26 cellular contexts compared by ENCODE assay signal in the genomic region with DNA sequence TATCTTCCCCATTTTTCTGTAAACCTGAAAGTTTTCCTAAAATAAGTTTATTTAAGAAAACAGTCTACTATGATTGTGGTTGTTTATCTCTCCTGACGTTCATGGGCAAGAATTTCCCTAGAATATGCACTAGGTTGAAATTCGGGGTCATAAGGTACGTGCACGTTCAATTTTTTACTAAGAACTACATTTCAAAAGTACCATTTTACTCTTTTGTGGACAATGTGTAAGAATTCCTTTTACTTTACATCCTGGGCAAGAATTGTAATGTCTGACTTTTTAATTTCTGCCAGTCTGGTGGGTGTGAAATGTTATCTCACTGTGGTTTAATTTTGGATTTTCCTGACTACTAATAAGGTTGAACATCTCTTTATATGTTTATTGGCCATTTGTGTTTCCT. TPM values are rescaled to one million over a fixed set of nuclear protein-coding genes. Genes with fewer than 3 reads are reported as not detected.
DNase-seq lines count a peak whose midpoint lies in the region; ATAC-seq and TF ChIP-seq lines count a peak whose summit lies in the region.
"Had no signal": no experiment of that assay in that cellular context is flagged by ENCODE, and none has a peak within 500 bp of the region (broad histone marks: within the 10 kb centered on the region; RNA-seq: fewer than 3 reads in every experiment).

No MANE protein-coding gene starts in this region.

- peaks cover 27% of the 10 kb centered on the region for H3K27me3 Mint-ChIP-seq in T-helper 2 cell treated with Interferon-gamma antibody and Interleukin-4, amounts not matched to agents 5 μg/mL and 100 μg/mL, for 36 hours (ENCODE audit: low read depth)
- peaks cover 47% of the 10 kb centered on the region for H3K27me3 Mint-ChIP-seq in activated T-cell treated with anti-CD3 and anti-CD28 coated beads, Interleukin-2, amount 50 U/mL, for 72 hours (ENCODE audit: low read depth)
- peaks cover 44% of the 10 kb centered on the region for H3K27me3 Mint-ChIP-seq in stimulated activated naive CD8-positive, alpha-beta T cell treated with anti-CD3 and anti-CD28 coated beads, Interleukin-15, amount 100 ng/mL, for 72 hours

- no peaks in the 10 kb centered on the region for H3K9me3 ChIP-seq in tibial nerve
- H3K9me3 ChIP-seq: A549; BE2C; BLaER1 treated with 17β-estradiol and CSF1 and Interleukin-3, amounts not matched to agents 10 nM and 100 nM had no signal

- ATAC-seq in activated T-cell treated with anti-CD3 and anti-CD28 coated beads, Interleukin-2, amount 50 U/mL, for 72 hours (replicated peaks in 1 of 2): no peak
- peak; percentile 44 for ATAC-seq in stimulated activated naive CD8-positive, alpha-beta T cell treated with anti-CD3 and anti-CD28 coated beads, Interleukin-15, amount 100 ng/mL, for 72 hours
- ATAC-seq in stimulated activated naive CD8-positive, alpha-beta T cell treated with anti-CD3 and anti-CD28 coated beads, Interleukin-15, Interleukin-2, amounts not matched to agents 100 U/mL and 50 U/mL, for 24 hours: no peak
- ATAC-seq: GM23338, HCT116 had no signal

- H3K4me3 ChIP-seq in tibial nerve: no peak overlapping the region
- H3K4me3 ChIP-seq: A549; BLaER1 treated with 17β-estradiol and CSF1 and Interleukin-3, amounts not matched to agents 10 nM and 100 nM; GM23338 had no signal

- peak overlapping the region; percentile 21 for H3K4me3 Mint-ChIP-seq in T-helper 2 cell treated with Interferon-gamma antibody and Interleukin-4, amounts not matched to agents 5 μg/mL and 100 μg/mL, for 36 hours
- peak overlapping the region in 1 of 2 donors; percentile 58 for H3K4me3 Mint-ChIP-seq in activated T-cell treated with anti-CD3 and anti-CD28 coated beads, Interleukin-2, amount 50 U/mL, for 72 hours
- peak overlapping the region in 1 of 2 donors; percentile 42 for H3K4me3 Mint-ChIP-seq in stimulated activated naive CD8-positive, alpha-beta T cell treated with anti-CD3 and anti-CD28 coated beads, Interleukin-15, amount 100 ng/mL, for 72 hours
- H3K4me3 Mint-ChIP-seq: CD4-positive, alpha-beta T cell; CD8-positive, alpha-beta memory T cell; GM23338; H9 had no signal

- H3K27ac Mint-ChIP-seq in T-helper 2 cell treated with Interferon-gamma antibody and Interleukin-4, amounts not matched to agents 5 μg/mL and 100 μg/mL, for 36 hours: peak overlapping the region; percentile 63
- peak overlapping the region; percentile 78 for H3K27ac Mint-ChIP-seq in activated T-cell treated with anti-CD3 and anti-CD28 coated beads, Interleukin-2, amount 50 U/mL, for 72 hours
- no peak overlapping the region for H3K27ac Mint-ChIP-seq in stimulated activated naive CD8-positive, alpha-beta T cell treated with anti-CD3 and anti-CD28 coated beads, Interleukin-15, amount 100 ng/mL, for 72 hours
- H3K27ac Mint-ChIP-seq: CD14-positive monocyte; CD4-positive, alpha-beta T cell; CD8-positive, alpha-beta memory T cell; GM23338; H9 had no signal

- no peak for DNase-seq in T-helper 2 cell treated with Interferon-gamma antibody and Interleukin-4, amounts not matched to agents 5 μg/mL and 100 μg/mL, for 36 hours (ENCODE audit: low spot score)
- no peak for DNase-seq in T-helper 2 cell
- DNase-seq in activated T-cell treated with anti-CD3 and anti-CD28 coated beads, Interleukin-2, amount 50 U/mL, for 72 hours: no peak
- DNase-seq in activated T-cell treated with anti-CD3 and anti-CD28 coated beads, Interleukin-2, amount 50 U/mL, for 48 hours: no peak
- no peak for DNase-seq in stimulated activated naive CD8-positive, alpha-beta T cell treated with anti-CD3 and anti-CD28 coated beads, Interleukin-15, amount 100 ng/mL, for 72 hours
- DNase-seq in stimulated activated naive CD8-positive, alpha-beta T cell treated with anti-CD3 and anti-CD28 coated beads, Interleukin-15, Interleukin-2, amounts not matched to agents 100 U/mL and 50 U/mL, for 24 hours: no peak
- no peak for DNase-seq in tibial nerve (ENCODE audit: low spot score in 2 of 2)
- DNase-seq: 8988T; ACHN; AML-193; BE2C; CD4-positive, alpha-beta T cell; CD8-positive, alpha-beta memory T cell; DMS 273 treated with DMSO at 0.1 percent for 48 hours; DMS53; DMS79 treated with DMSO at 0.1 percent for 48 hours; GF-D8; H9 had no signal

- TF ChIP-seq CTCF in tibial nerve (IDR thresholded peaks at IDR 0.05): no peak

- H3K4me1 ChIP-seq in tibial nerve: peaks cover 0 to 4% (median 0%) of the 10 kb centered on the region in 4 donors
- H3K4me1 ChIP-seq: A549, BE2C had no signal

- TF ChIP-seq EP300 in tibial nerve (IDR thresholded peaks at IDR 0.05): no peak

- 85 to 89% methylated on average over 4 of the region's 4 CpGs for WGBS in tibial nerve, 2 donors

- H3K36me3 ChIP-seq in tibial nerve: no peaks in the 10 kb centered on the region
- H3K36me3 ChIP-seq: BE2C; BLaER1 treated with 17β-estradiol and CSF1 and Interleukin-3, amounts not matched to agents 10 nM and 100 nM had no signal

- H3K27ac ChIP-seq in tibial nerve: no peak overlapping the region
- H3K27ac ChIP-seq: A549; BLaER1 treated with 17β-estradiol and CSF1 and Interleukin-3, amounts not matched to agents 10 nM and 100 nM had no signal

- no peaks in the 10 kb centered on the region for H3K27me3 ChIP-seq in tibial nerve
- H3K27me3 ChIP-seq: BE2C; BLaER1 treated with 17β-estradiol and CSF1 and Interleukin-3, amounts not matched to agents 10 nM and 100 nM had no signal

- H3K36me3 Mint-ChIP-seq in T-helper 2 cell treated with Interferon-gamma antibody and Interleukin-4, amounts not matched to agents 5 μg/mL and 100 μg/mL, for 36 hours (ENCODE audit: low read depth): no peaks in the 10 kb centered on the region
- no peaks in the 10 kb centered on the region for H3K36me3 Mint-ChIP-seq in activated T-cell treated with anti-CD3 and anti-CD28 coated beads, Interleukin-2, amount 50 U/mL, for 72 hours (ENCODE audit: insufficient read depth in 2 of 2)
- H3K36me3 Mint-ChIP-seq: CD14-positive monocyte; CD8-positive, alpha-beta memory T cell had no signal

- no peak for TF ChIP-seq POLR2A in tibial nerve (IDR thresholded peaks at IDR 0.05)

- H3K4me1 Mint-ChIP-seq in T-helper 2 cell treated with Interferon-gamma antibody and Interleukin-4, amounts not matched to agents 5 μg/mL and 100 μg/mL, for 36 hours (ENCODE audit: low read depth): peaks cover 42% of the 10 kb centered on the region
- peaks cover 43% of the 10 kb centered on the region for H3K4me1 Mint-ChIP-seq in activated T-cell treated with anti-CD3 and anti-CD28 coated beads, Interleukin-2, amount 50 U/mL, for 72 hours (ENCODE audit: low read depth)
- H3K4me1 Mint-ChIP-seq in stimulated activated naive CD8-positive, alpha-beta T cell treated with anti-CD3 and anti-CD28 coated beads, Interleukin-15, amount 100 ng/mL, for 72 hours: peaks cover 52% of the 10 kb centered on the region
- H3K4me1 Mint-ChIP-seq: GM23338 had no signal

- no peaks in the 10 kb centered on the region for H3K9me3 Mint-ChIP-seq in T-helper 2 cell treated with Interferon-gamma antibody and Interleukin-4, amounts not matched to agents 5 μg/mL and 100 μg/mL, for 36 hours
- H3K9me3 Mint-ChIP-seq in activated T-cell treated with anti-CD3 and anti-CD28 coated beads, Interleukin-2, amount 50 U/mL, for 72 hours: no peaks in the 10 kb centered on the region
- H3K9me3 Mint-ChIP-seq in stimulated activated naive CD8-positive, alpha-beta T cell treated with anti-CD3 and anti-CD28 coated beads, Interleukin-15, amount 100 ng/mL, for 72 hours: no peaks in the 10 kb centered on the region
- H3K9me3 Mint-ChIP-seq: CD4-positive, alpha-beta T cell; CD8-positive, alpha-beta memory T cell; GM23338; H9 had no signal

RNA-seq across cellular contexts. Expression of gene IL5, which starts 12.4 kb away (rescaled TPM):
- 1 to 10 TPM; 1.3 to 2.1 TPM for total RNA-seq in activated T-cell treated with anti-CD3 and anti-CD28 coated beads, Interleukin-2, amount 50 U/mL, for 72 hours
- total RNA-seq in tibial nerve: not detected
- total RNA-seq: CD4-positive, alpha-beta T cell; Daoy; G401; GM23338; H4; H9 had no signal

RNA-seq across cellular contexts. Expression of gene RAD50, which starts 25.8 kb away (rescaled TPM):
- total RNA-seq in activated T-cell treated with anti-CD3 and anti-CD28 coated beads, Interleukin-2, amount 50 U/mL, for 72 hours: 10 to 100 TPM; 42.1 to 46.1 TPM
- total RNA-seq in tibial nerve: 10 to 100 TPM; 36.5 to 40.5 (median 39.2) TPM

RNA-seq across cellular contexts. Expression of gene IRF1, which starts 40.4 kb away (rescaled TPM):
- 100 to 1,000 TPM; 212 to 226 TPM for total RNA-seq in activated T-cell treated with anti-CD3 and anti-CD28 coated beads, Interleukin-2, amount 50 U/mL, for 72 hours
- total RNA-seq in tibial nerve: 10 to 100 TPM; 15.1 to 36.9 (median 28.4) TPM

Comparison
In these comparisons a context has a peak if more than half of its experiments do, and no peak if none do; other contexts are left out.
1. H3K27ac Mint-ChIP-seq: peak in T-helper 2 cell treated with Interferon-gamma antibody and Interleukin-4, amounts not matched to agents 5 μg/mL and 100 μg/mL, for 36 hours (single experiment) and activated T-cell treated with anti-CD3 and anti-CD28 coated beads, Interleukin-2, amount 50 U/mL, for 72 hours (single experiment); none in stimulated activated naive CD8-positive, alpha-beta T cell treated with anti-CD3 and anti-CD28 coated beads, Interleukin-15, amount 100 ng/mL, for 72 hours (0 of 2).
2. RNA of gene IRF1, which starts 40.4 kb away (total RNA-seq): 212 to 226 TPM in activated T-cell treated with anti-CD3 and anti-CD28 coated beads, Interleukin-2, amount 50 U/mL, for 72 hours; 15.1 to 36.9 TPM in tibial nerve; every median in the first group is over 4 times any median in the second.